15 cellular contexts compared by ENCODE assay signal in the genomic region with DNA sequence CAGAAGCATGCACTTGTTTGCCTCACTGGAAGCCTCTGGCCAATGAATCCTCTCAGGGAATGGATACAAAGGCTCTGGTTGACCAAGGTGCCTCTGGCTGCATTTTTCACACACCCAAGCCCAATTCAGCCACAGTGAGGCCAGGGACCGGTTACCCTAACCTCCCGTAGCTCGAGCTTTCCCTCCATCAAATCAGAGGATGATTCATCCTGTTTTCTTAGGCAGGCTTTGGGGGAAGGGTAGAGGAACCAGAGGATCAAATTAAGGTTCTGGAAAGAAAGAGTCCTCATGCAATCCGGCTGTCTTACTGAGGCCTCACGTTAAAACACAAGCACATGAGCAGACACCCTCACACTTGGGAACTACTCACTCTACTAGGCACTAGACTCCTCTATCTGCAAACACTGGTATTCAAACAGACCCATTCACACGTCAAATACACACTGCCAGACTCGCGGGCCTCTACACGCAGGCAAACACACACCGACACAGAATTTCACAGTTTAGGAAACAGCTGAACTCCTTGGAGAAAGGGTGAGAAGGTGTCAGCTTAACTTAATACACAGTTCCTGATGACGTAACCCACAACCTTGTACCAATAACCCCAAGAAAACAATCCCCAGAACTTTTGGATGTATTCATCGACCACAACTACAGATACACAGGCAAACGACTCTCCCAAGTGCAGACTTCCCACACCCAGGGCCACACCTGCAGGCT. TPM values are rescaled to one million over a fixed set of nuclear protein-coding genes. Genes with fewer than 3 reads are reported as not detected.
A peak's percentile ranks its signal among the peaks of the same experiment; 100 is the strongest.
DNase-seq lines count a peak whose midpoint lies in the region; ATAC-seq, FAIRE-seq and TF ChIP-seq lines count a peak whose summit lies in the region.
"Had no signal": no experiment of that assay in that cellular context is flagged by ENCODE, and none has a peak within 500 bp of the region (broad histone marks: within the 10 kb centered on the region; RNA-seq: fewer than 3 reads in every experiment).

No MANE protein-coding gene starts in this region.

- peak overlapping the region; percentile 8; the same call in 1 of the 3 replicates for H3K4me2 ChIP-seq in A549
- H3K4me2 ChIP-seq: smooth muscle cell had no signal

- H3K4me3 ChIP-seq in A549 (no peak overlapping the region), HUES48 (ENCODE audit: low read depth, low read length) (peak overlapping the region; percentile 41; the same call in 1 of the 2 replicates), astrocyte of the spinal cord (ENCODE audit: low read depth, low read length) (no peak overlapping the region), iPS-18a (ENCODE audit: low read length) (peak overlapping the region; percentile 41)
- H3K4me3 ChIP-seq: lung, smooth muscle cell had no signal

- no peak for FAIRE-seq in A549 (lab: Jason Lieb, UNC)

- no peak for TF ChIP-seq RAD21 in A549 (conservative IDR thresholded peaks at IDR 0.05 in 1 of 2, IDR thresholded peaks at IDR 0.05 in 1 of 2)

- POLR2A ChIA-PET in A549 (lab: Yijun Ruan, JAX), result no interaction called here

- ATAC-seq in A549 (no peak; a peak in 1 of 6 replicates), sciatic nerve (no peak)
- ATAC-seq: T-cell had no signal

- peaks cover 50% of the 10 kb centered on the region for H3K27me3 ChIP-seq in HUES48 (ENCODE audit: control insufficient read depth, insufficient read depth, low read length)
- H3K27me3 ChIP-seq in iPS-18a (ENCODE audit: control insufficient read depth, insufficient read depth, low read length), result peaks cover 56% of the 10 kb centered on the region

- WGBS in A549 (ENCODE audit: missing lambda C conversion rate), result 52% methylated on average over 13 of the region's 13 CpGs

- CTCF ChIA-PET in A549 (lab: Yijun Ruan, JAX), result interaction anchor here (0.6 to 2.4 kb wide), 4 partner anchors 22 to 59 kb away, joined by 3 to 12 read pairs (median 4); no protein-coding TSS in a partner anchor

- TF ChIP-seq EP300 in A549 (IDR thresholded peaks at IDR 0.05), result no peak

- H3K9ac ChIP-seq in HUES48 (ENCODE audit: low read depth, low read length) (no peak overlapping the region), iPS-18a (ENCODE audit: low read length) (no peak overlapping the region)

- in situ Hi-C loops in astrocyte of the spinal cord (cut with HindIII; ENCODE audit: low sequenced_read_pairs), result no loop called here

- TF ChIP-seq POLR2A in A549 (IDR thresholded peaks at IDR 0.05; ENCODE audit: low read length), result no peak

- H3K36me3 ChIP-seq in HUES48 (ENCODE audit: control insufficient read depth, insufficient read depth, low read length) (no peaks in the 10 kb centered on the region), iPS-18a (ENCODE audit: control insufficient read depth, low read depth, low read length) (no peaks in the 10 kb centered on the region)

- no peaks in the 10 kb centered on the region for H3K9me3 ChIP-seq in A549
- no peaks in the 10 kb centered on the region for H3K9me3 ChIP-seq in HUES48 (ENCODE audit: control insufficient read depth, insufficient read depth, low read length)
- H3K9me3 ChIP-seq in iPS-18a (ENCODE audit: control insufficient read depth, low read depth, low read length), result no peaks in the 10 kb centered on the region

- peaks cover 13% of the 10 kb centered on the region; the same call in 2 of the 3 replicates for H3K4me1 ChIP-seq in A549
- peaks cover 19% of the 10 kb centered on the region for H3K4me1 ChIP-seq in HUES48 (ENCODE audit: control insufficient read depth, insufficient read depth, low read length)
- H3K4me1 ChIP-seq in iPS-18a (ENCODE audit: control insufficient read depth, low read depth, low read length), result peaks cover 10% of the 10 kb centered on the region

- TF ChIP-seq CTCF in A549 (IDR thresholded peaks at IDR 0.05), result no peak
- TF ChIP-seq CTCF in astrocyte of the spinal cord (IDR thresholded peaks at IDR 0.05; ENCODE audit: low read depth, low read length), result no peak

- intact Hi-C loops in sciatic nerve (cut with DNase I), result no loop called here

- H3K27ac ChIP-seq in A549 (no peak overlapping the region), HUES48 (ENCODE audit: low read depth, low read length) (no peak overlapping the region), iPS-18a (ENCODE audit: low read length) (no peak overlapping the region)

- no peak for DNase-seq in A549 (ENCODE audit: low read depth in 1 of 2, low spot score in 1 of 2)
- peak; percentile 21 for DNase-seq in astrocyte of the spinal cord (ENCODE audit: low read depth, low spot score)
- DNase-seq in SK-N-DZ (ENCODE audit: low spot score), result no peak
- DNase-seq in NCI-H524 treated with DMSO at 0.1 percent for 48 hours (lab: John Stamatoyannopoulos, UW), result no peak
- DNase-seq in T-helper 9 cell, result no peak
- DNase-seq in sciatic nerve (ENCODE audit: low spot score), result no peak
- DNase-seq: GOT3, NCI-H2227 treated with DMSO at 0.1 percent for 48 hours, T-cell had no signal

TF ChIP-seq in A549, 52 proteins besides CTCF, POLR2A, EP300 and RAD21:
- TF ChIP-seq ESRRA (IDR thresholded peaks at IDR 0.05; ENCODE audit: borderline replicate concordance, low read length), result no peak
- no peak for TF ChIP-seq HEYL (CRISPR knock-in tag; IDR thresholded peaks at IDR 0.05)
- TF ChIP-seq POLR2AphosphoS2 (conservative IDR thresholded peaks at IDR 0.05; ENCODE audit: low read length), result no peak
- no peak for TF ChIP-seq ZSCAN20 (CRISPR knock-in tag; IDR thresholded peaks at IDR 0.05)
- no peak for TF ChIP-seq RFX5 (IDR thresholded peaks at IDR 0.05)

RNA-seq across cellular contexts. Expression of a gene that starts 12.4 kb away (rescaled TPM):
- not detected in 2 replicates for polyA plus RNA-seq in A549 (2011; rRNA removed)
- polyA plus RNA-seq in A549 (2012; cell fraction: cytosol; rRNA removed), result 0.06 and 0.11 TPM in 2 replicates
- polyA plus RNA-seq in A549 (2012; cell fraction: nucleus; rRNA removed), result 0.01 and 0.02 TPM in 2 replicates
- polyA plus RNA-seq in A549 (2017; fragmentation: RNase III; extraction: RNeasy Plus Mini Kit Qiagen cat#74134 plus additional on column Dnase treatment), result 0.04 to 0.17 TPM (median 0.07 TPM) in 3 replicates
- not detected in 2 replicates for polyA minus RNA-seq in A549 (2011; rRNA and poly(A)+ RNA removed)
- 19.4 and 25.3 TPM in 2 replicates for polyA plus RNA-seq in SK-N-DZ (2014; cell fraction: cytosol; rRNA removed)
- 14.1 and 25.9 TPM in 2 replicates for polyA plus RNA-seq in SK-N-DZ (2014; cell fraction: nucleus; rRNA removed)
- 13.7 TPM for total RNA-seq in sciatic nerve
- total RNA-seq: epithelial cell of proximal tubule had no signal
- polyA plus RNA-seq: AG04450 had no signal

RNA-seq across cellular contexts. Expression of a gene that starts 33.4 kb away (rescaled TPM):
- polyA plus RNA-seq in A549 (2011; rRNA removed) (0.88 and 0.95 TPM in 2 replicates), A549 (2017; fragmentation: RNase III; extraction: RNeasy Plus Mini Kit Qiagen cat#74134 plus additional on column Dnase treatment) (0.89 to 1.1 TPM (median 0.94 TPM) in 3 replicates)
- polyA plus RNA-seq in A549 (2012; cell fraction: cytosol; rRNA removed), result 1.3 and 1.8 TPM in 2 replicates
- 2.3 and 3.0 TPM in 2 replicates for polyA plus RNA-seq in A549 (2012; cell fraction: nucleus; rRNA removed)
- 1.5 and 1.9 TPM in 2 replicates for polyA minus RNA-seq in A549 (2011; rRNA and poly(A)+ RNA removed)
- 10.4 and 13.9 TPM in 2 replicates for polyA plus RNA-seq in SK-N-DZ (2014; cell fraction: cytosol; rRNA removed)
- polyA plus RNA-seq in SK-N-DZ (2014; cell fraction: nucleus; rRNA removed), result 55.3 and 58.4 TPM in 2 replicates
- total RNA-seq in sciatic nerve, result 39.7 TPM
- total RNA-seq: epithelial cell of proximal tubule had no signal

RNA-seq across cellular contexts. Expression of a gene that starts 49.2 kb away (rescaled TPM):
- polyA plus RNA-seq in A549 (2011; rRNA removed) (0.22 and 0.40 TPM in 2 replicates), A549 (2017; fragmentation: RNase III; extraction: RNeasy Plus Mini Kit Qiagen cat#74134 plus additional on column Dnase treatment) (0.23 to 0.51 TPM (median 0.39 TPM) in 3 replicates)
- polyA plus RNA-seq in A549 (2012; cell fraction: cytosol; rRNA removed), result 0.26 and 0.32 TPM in 2 replicates
- polyA plus RNA-seq in A549 (2012; cell fraction: nucleus; rRNA removed), result 1.3 TPM in 2 replicates
- polyA minus RNA-seq in A549 (2011; rRNA and poly(A)+ RNA removed), result 0.41 and 0.58 TPM in 2 replicates
- 9.8 and 11.6 TPM in 2 replicates for polyA plus RNA-seq in SK-N-DZ (2014; cell fraction: cytosol; rRNA removed)
- 7.5 and 9.4 TPM in 2 replicates for polyA plus RNA-seq in SK-N-DZ (2014; cell fraction: nucleus; rRNA removed)
- total RNA-seq in sciatic nerve, result 8.1 TPM
- total RNA-seq: epithelial cell of proximal tubule had no signal

Comparison
In these comparisons a context has a peak if more than half of its experiments do, and no peak if none do; other contexts are left out.
1. H3K4me3 ChIP-seq: peak in HUES48 (single experiment) and iPS-18a (single experiment); none in A549 (single experiment) and astrocyte of the spinal cord (single experiment).